In the genomic region with DNA sequence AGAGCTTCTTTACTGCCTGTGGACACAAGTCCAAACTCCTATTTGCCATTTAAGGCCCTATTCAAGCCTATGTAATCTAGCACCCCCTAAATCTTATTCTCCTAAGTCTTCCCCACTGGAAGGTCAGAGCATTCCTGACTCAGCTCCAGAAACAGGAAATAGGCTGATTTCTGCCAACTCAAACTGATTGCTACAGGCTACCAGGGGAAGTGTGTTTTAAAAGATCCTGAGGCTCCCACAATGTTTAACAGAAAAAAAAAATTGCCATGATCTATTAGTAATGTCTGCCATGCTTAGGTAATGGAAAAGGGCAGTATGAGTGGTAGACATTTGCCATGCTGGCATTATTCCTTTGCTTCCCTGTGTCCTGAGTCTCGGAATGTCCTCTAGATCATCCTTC, we compare ENCODE assay signal across 26 cellular contexts.
A peak's percentile ranks its signal among the peaks of the same experiment; 100 is the strongest.
DNase-seq lines count a peak whose midpoint lies in the region; ATAC-seq, FAIRE-seq and TF ChIP-seq lines count a peak whose summit lies in the region.
"Had no signal": no experiment of that assay in that cellular context is flagged by ENCODE, and none has a peak within 500 bp of the region (broad histone marks: within the 10 kb centered on the region; RNA-seq: fewer than 3 reads in every experiment).

No MANE protein-coding gene starts in this region.

- H3K4ac ChIP-seq in H1 (replicated peaks; ENCODE audit: insufficient read length, low read depth, low read length) = no peak overlapping the region

- ATAC-seq in HepG2 (no peak), right lobe of liver (peak in 3 of 4 donors; percentile 62 to 82 (median 70)), GM18505 (IDR thresholded peaks at IDR 0.05; ENCODE audit: unreplicated experiment) (no peak)
- ATAC-seq: A549, GM12878 had no signal

- TF ChIP-seq CTCF in liver (IDR thresholded peaks at IDR 0.05; ENCODE audit: low read depth, low read length, missing input control) (no peak), HepG2 (CRISPR knock-in tag; IDR thresholded peaks at IDR 0.05) (no peak), H1 (IDR thresholded peaks at IDR 0.05; ENCODE audit: control extremely low read depth in 1 of 3, insufficient read depth in 1 of 3, low read depth in 1 of 3, low read length in 3 of 3) (no peak), right lobe of liver (IDR thresholded peaks at IDR 0.05) (no peak)

- H3K23ac ChIP-seq in H1 (ENCODE audit: insufficient read length) = no peak overlapping the region

- TF ChIP-seq POLR2A in HepG2 (IDR thresholded peaks at IDR 0.05; ENCODE audit: insufficient read depth in 1 of 2, low read depth in 2 of 2, low read length in 2 of 2) (no peak), H1 (IDR thresholded peaks at IDR 0.05; ENCODE audit: control extremely low read depth in 1 of 2, low read depth in 2 of 2, low read length in 2 of 2) (no peak), right lobe of liver (IDR thresholded peaks at IDR 0.05) (no peak), GM18505 (IDR thresholded peaks at IDR 0.05; ENCODE audit: borderline replicate concordance, extremely low read depth, insufficient read depth, insufficient read length) (no peak)

- peak overlapping the region; percentile 9; the same call in 1 of the 2 replicates for H3K18ac ChIP-seq in H1 (ENCODE audit: extremely low read depth, low read length)

- H2AFZ ChIP-seq in HepG2 (ENCODE audit: low read length) = no peak overlapping the region
- 0 out of 2 replicates have a peak overlapping the region, but pooled peaks have one; percentile 17 for H2AFZ ChIP-seq in H1 (ENCODE audit: low read length)

- no peaks in the 10 kb centered on the region for H3K79me1 ChIP-seq in H1 (ENCODE audit: low read depth, low read length)

- TF ChIP-seq EP300 in HepG2 (IDR thresholded peaks at IDR 0.05; ENCODE audit: low read depth in 2 of 2, low read length in 2 of 2) (no peak), HepG2 (CRISPR knock-in tag; IDR thresholded peaks at IDR 0.05; ENCODE audit: borderline replicate concordance) (no peak), H1 (IDR thresholded peaks at IDR 0.05; ENCODE audit: borderline replicate concordance in 1 of 2, low read depth in 2 of 2, low read length in 2 of 2) (no peak)

- H4K20me1 ChIP-seq in HepG2 (ENCODE audit: insufficient read depth, low read length) (no peaks in the 10 kb centered on the region), H1 (replicated peaks in 1 of 2; ENCODE audit: control insufficient read depth in 1 of 2, insufficient read depth in 2 of 2, low read length in 2 of 2) (no peaks in the 10 kb centered on the region)
- H4K20me1 ChIP-seq: BLaER1 treated with 17β-estradiol and CSF1 and Interleukin-3, amounts not matched to agents 10 nM and 100 nM had no signal

- H3K4me1 ChIP-seq in liver (ENCODE audit: control insufficient read depth in 4 of 4, insufficient read depth in 4 of 4, low read length in 3 of 4) (peaks cover 7 to 12% (median 12%) of the 10 kb centered on the region in 4 donors), HepG2 (ENCODE audit: insufficient read depth, low read length) (no peaks in the 10 kb centered on the region), H1 (replicated peaks in 1 of 4; ENCODE audit: control insufficient read depth in 3 of 4, insufficient read depth in 4 of 4, low read length in 3 of 4) (peaks cover 0 to 1% (median under 1%) of the 10 kb centered on the region in 4 experiments; a peak in 2 of 7 replicates), right lobe of liver (peaks cover 0 to 22% (median 0%) of the 10 kb centered on the region in 4 donors)
- H3K4me1 ChIP-seq: A549, BE2C had no signal

- no peak overlapping the region for H2BK12ac ChIP-seq in H1 (ENCODE audit: low read depth, low read length)

- 86% methylated on average over 1 of the region's 1 CpG for WGBS in liver
- 0% methylated on average over 1 of the region's 1 CpG for WGBS in HepG2 (ENCODE audit: low lambda C conversion rate)
- 86% methylated on average over 1 of the region's 1 CpG; no CpG with 5 or more reads in 1 of the 2 experiments for WGBS in H1 (ENCODE audit: extremely low coverage in 1 of 2, insufficient coverage in 1 of 2, insufficient read length in 1 of 2, insufficient replicate concordance in 2 of 2, low coverage in 1 of 2, low lambda C conversion rate in 2 of 2, missing lambda C conversion rate in 1 of 2), 2 experiments
- WGBS in right lobe of liver (ENCODE audit: insufficient coverage, low coverage, low lambda C conversion rate, missing lambda C conversion rate) = 50% methylated on average over 1 of the region's 1 CpG

- H2BK20ac ChIP-seq in H1 (ENCODE audit: low read length) = no peak overlapping the region

- CTCF ChIA-PET in HepG2 (lab: Yijun Ruan, JAX; ENCODE audit: low intra/inter-chr PET ratio, low total read pairs) (no interaction called here), H1 (lab: Charles Lee; ENCODE audit: partially characterized antibody) (interaction anchor here (0.7 kb wide), 1 partner anchor 14 kb away, joined by 3 read pairs; no protein-coding TSS in a partner anchor)

- DNase-seq in HepG2 (ENCODE audit: low spot score) (no peak), H1 (ENCODE audit: low read depth in 1 of 2, low spot score in 2 of 2) (no peak), right lobe of liver (no peak), stromal cell of bone marrow (ENCODE audit: low read depth) (peak; percentile 25), NCI-H2029 treated with DMSO at 0.1 percent for 48 hours (lab: John Stamatoyannopoulos, UW) (no peak)
- no peak for DNase-seq in activated T-cell treated with anti-CD3 and anti-CD28 coated beads, Interleukin-2, amount 50 U/mL, for 1 hour
- DNase-seq: 8988T; ACHN; AML-193; BE2C; CD4-positive, alpha-beta T cell; CD8-positive, alpha-beta memory T cell; DMS 273 treated with DMSO at 0.1 percent for 48 hours; DMS79; EL; GDM1; GOT3; H7; HCEC 1CT had no signal

- H2AK5ac ChIP-seq in H1 (ENCODE audit: low read depth, low read length) = no peak overlapping the region

- FAIRE-seq in HepG2 (lab: Jason Lieb, UNC) = no peak
- no peak for FAIRE-seq in H1 (lab: Jason Lieb, UNC)
- FAIRE-seq: A549, D721Med, GM12878, GM18507 had no signal

- intact Hi-C loops in HepG2 (cut with micrococcal nuclease; ENCODE audit: unreplicated experiment) = no loop called here
- intact Hi-C loops in right lobe of liver (cut with DNase I) = no loop called here

- no peaks in the 10 kb centered on the region for H3K9me3 ChIP-seq in liver (ENCODE audit: control insufficient read depth in 4 of 4, low read length in 3 of 4)
- H3K9me3 ChIP-seq in HepG2 (ENCODE audit: low read length) = no peaks in the 10 kb centered on the region
- H3K9me3 ChIP-seq in H1 (ENCODE audit: insufficient read depth in 2 of 2, low read depth in 1 of 2, low read length in 1 of 2) = no peaks in the 10 kb centered on the region
- H3K9me3 ChIP-seq in right lobe of liver = no peaks in the 10 kb centered on the region
- H3K9me3 ChIP-seq: A549; BE2C; BLaER1 treated with 17β-estradiol and CSF1 and Interleukin-3, amounts not matched to agents 10 nM and 100 nM had no signal

- in situ Hi-C loops in HepG2 (cut with HindIII; ENCODE audit: extremely low pct_ligation_motif_present, low pct_unique_long_range_greater_than_20kb) = no loop called here

- POLR2A ChIA-PET in HepG2 (lab: Yijun Ruan, JAX) = no interaction called here
- POLR2A ChIA-PET in H1 (lab: Charles Lee; ENCODE audit: partially characterized antibody) = no interaction called here

- H3K4me2 ChIP-seq in HepG2 (ENCODE audit: low read depth, low read length) (no peak overlapping the region), H1 (ENCODE audit: insufficient read depth in 1 of 2, low read depth in 2 of 2, low read length in 2 of 2) (no peak overlapping the region)
- H3K4me2 ChIP-seq: A549 had no signal

- no peak overlapping the region for H3K56ac ChIP-seq in H1 (replicated peaks; ENCODE audit: insufficient read length, low read depth, low read length)

- H3K27me3 ChIP-seq in liver (ENCODE audit: control insufficient read depth in 4 of 4, insufficient read depth in 4 of 4, low read length in 3 of 4) (no peaks in the 10 kb centered on the region), HepG2 (ENCODE audit: control insufficient read depth in 1 of 2, insufficient read depth in 2 of 2, low read length in 2 of 2) (no peaks in the 10 kb centered on the region), H1 (replicated peaks in 1 of 4; ENCODE audit: control insufficient read depth in 3 of 4, extremely low read depth in 1 of 4, insufficient read depth in 3 of 4, low read length in 3 of 4) (no peaks in the 10 kb centered on the region), right lobe of liver (no peaks in the 10 kb centered on the region)
- H3K27me3 ChIP-seq: BE2C; BLaER1 treated with 17β-estradiol and CSF1 and Interleukin-3, amounts not matched to agents 10 nM and 100 nM had no signal

- no peak overlapping the region for H2BK15ac ChIP-seq in H1 (ENCODE audit: low read length)

- H4K91ac ChIP-seq in H1 (replicated peaks; ENCODE audit: insufficient read length, low read length) = no peak overlapping the region

- no peak overlapping the region for H3K4me3 ChIP-seq in liver (ENCODE audit: low read depth in 1 of 3, low read length in 3 of 3)
- H3K4me3 ChIP-seq in HepG2 (replicated peaks in 1 of 3; ENCODE audit: insufficient read depth in 1 of 3, low read depth in 2 of 3, low read length in 3 of 3) = no peak overlapping the region
- H3K4me3 ChIP-seq in H1 (ENCODE audit: extremely low read depth in 1 of 4, insufficient read depth in 2 of 4, low read depth in 3 of 4, low read length in 4 of 4) = no peak overlapping the region
- no peak overlapping the region for H3K4me3 ChIP-seq in right lobe of liver
- H3K4me3 ChIP-seq: A549; BLaER1 treated with 17β-estradiol and CSF1 and Interleukin-3, amounts not matched to agents 10 nM and 100 nM; GM12878 had no signal

- H3K14ac ChIP-seq in H1 (ENCODE audit: insufficient read length) = no peak overlapping the region

- H3K9ac ChIP-seq in liver (ENCODE audit: low read depth in 1 of 2, low read length in 2 of 2) = no peak overlapping the region
- no peak overlapping the region for H3K9ac ChIP-seq in HepG2 (ENCODE audit: insufficient read depth, low read depth, low read length)
- H3K9ac ChIP-seq in H1 (replicated peaks in 1 of 4; ENCODE audit: extremely low read depth in 1 of 4, low read depth in 3 of 4, low read length in 3 of 4) = no peak overlapping the region
- H3K9ac ChIP-seq: BLaER1 treated with 17β-estradiol and CSF1 and Interleukin-3, amounts not matched to agents 10 nM and 100 nM had no signal

- no peak overlapping the region for H4K5ac ChIP-seq in H1 (ENCODE audit: insufficient read length, low read depth, low read length)

- no peak overlapping the region for H2BK120ac ChIP-seq in H1 (replicated peaks; ENCODE audit: low read depth, low read length)

- BruUV-seq in HepG2 (replicated peaks; lab: Mats Ljungman, UMichigan) = no TSS peak

- no peak overlapping the region for H2BK5ac ChIP-seq in H1 (ENCODE audit: low read depth, low read length)

- H3K36me3 ChIP-seq in liver (ENCODE audit: control insufficient read depth in 4 of 4, insufficient read depth in 3 of 4, low read depth in 1 of 4, low read length in 3 of 4) = no peaks in the 10 kb centered on the region
- H3K36me3 ChIP-seq in HepG2 (replicated peaks in 1 of 2; ENCODE audit: control insufficient read depth in 1 of 2, insufficient read depth in 2 of 2, low read length in 2 of 2) = no peaks in the 10 kb centered on the region
- H3K36me3 ChIP-seq in H1 (ENCODE audit: control insufficient read depth in 2 of 4, insufficient read depth in 4 of 4, low read length in 3 of 4) = no peaks in the 10 kb centered on the region
- H3K36me3 ChIP-seq in right lobe of liver = no peaks in the 10 kb centered on the region
- H3K36me3 ChIP-seq: BE2C; BLaER1 treated with 17β-estradiol and CSF1 and Interleukin-3, amounts not matched to agents 10 nM and 100 nM had no signal

- H3K23me2 ChIP-seq in H1 (ENCODE audit: low read depth, low read length) = no peaks in the 10 kb centered on the region

- H3K79me2 ChIP-seq in HepG2 (ENCODE audit: insufficient read depth, low read length) (no peaks in the 10 kb centered on the region), H1 (ENCODE audit: control insufficient read depth in 1 of 2, insufficient read depth in 2 of 2, low read length in 2 of 2) (no peaks in the 10 kb centered on the region)

- TF ChIP-seq RAD21 in liver (IDR thresholded peaks at IDR 0.05) (no peak), HepG2 (CRISPR knock-in tag; IDR thresholded peaks at IDR 0.05) (no peak), H1 (IDR thresholded peaks at IDR 0.05 in 1 of 2, conservative IDR thresholded peaks at IDR 0.05 in 1 of 2; ENCODE audit: low read depth in 2 of 2, low read length in 2 of 2) (no peak)

- H3K27ac ChIP-seq in liver (ENCODE audit: low read depth in 1 of 2, low read length in 2 of 2) = no peak overlapping the region
- no peak overlapping the region for H3K27ac ChIP-seq in HepG2 (ENCODE audit: extremely low read length, insufficient read depth, low read length)
- no peak overlapping the region for H3K27ac ChIP-seq in H1 (ENCODE audit: low read depth, low read length)
- H3K27ac ChIP-seq in right lobe of liver = peak overlapping the region in 1 of 3 donors; percentile 8
- H3K27ac ChIP-seq: A549 had no signal

- H4K8ac ChIP-seq in H1 (ENCODE audit: extremely low read depth, insufficient read depth, low read length) = no peak overlapping the region

Comparison
In these comparisons a context has a peak if more than half of its experiments do, and no peak if none do; other contexts are left out.
1. ATAC-seq: peak in right lobe of liver (3 of 4); none in HepG2 (single experiment) and GM18505 (single experiment).